ENCODE assay signal across 16 cellular contexts in the genomic region with DNA sequence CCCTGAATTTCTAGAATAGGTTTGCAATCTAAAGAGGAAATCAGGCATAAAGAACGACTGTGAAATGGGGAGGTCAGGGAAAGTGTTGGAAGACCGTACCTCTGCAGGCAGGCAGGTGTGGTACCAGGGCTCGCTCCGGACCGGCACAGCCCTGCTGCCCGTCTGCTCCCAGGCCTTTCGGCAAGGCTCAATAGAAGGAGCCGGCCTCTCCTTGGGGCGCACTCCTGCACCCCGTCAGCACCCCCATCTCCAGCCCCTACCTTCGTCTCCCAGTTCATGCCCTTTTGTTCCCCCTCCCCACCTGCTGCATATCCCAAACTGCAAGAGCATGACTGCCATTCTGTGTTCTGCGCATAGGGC.
DNase-seq lines count a peak whose midpoint lies in the region; ATAC-seq and TF ChIP-seq lines count a peak whose summit lies in the region.
"Had no signal": no experiment of that assay in that cellular context is flagged by ENCODE, and none has a peak within 500 bp of the region (broad histone marks: within the 10 kb centered on the region; RNA-seq: fewer than 3 reads in every experiment).

No MANE protein-coding gene starts in this region.

- no peak overlapping the region for H4K91ac ChIP-seq in H9 (ENCODE audit: insufficient read length, low read depth, low read length)

- H3K18ac ChIP-seq in H9 (ENCODE audit: insufficient read length, low read depth, low read length) = no peak overlapping the region

- H3K27ac Mint-ChIP-seq in H9 = no peak overlapping the region
- no peak overlapping the region for H3K27ac Mint-ChIP-seq in endodermal cell
- H3K27ac Mint-ChIP-seq in type B pancreatic cell = no peak overlapping the region
- H3K27ac Mint-ChIP-seq: CD14-positive monocyte; CD4-positive, alpha-beta memory T cell had no signal

- H3K4me1 ChIP-seq in H9 (ENCODE audit: insufficient read depth, low read length) (peaks cover 2% of the 10 kb centered on the region; the same call in 1 of the 2 replicates), endodermal cell (ENCODE audit: control insufficient read depth, insufficient read depth, low read length) (no peaks in the 10 kb centered on the region), smooth muscle cell (ENCODE audit: low read depth) (no peaks in the 10 kb centered on the region)
- H3K4me1 ChIP-seq: BLaER1 had no signal

- H2AK5ac ChIP-seq in H9 (ENCODE audit: insufficient read length, low read length) = no peak overlapping the region

- H3K56ac ChIP-seq in H9 (ENCODE audit: insufficient read length, low read depth, low read length) = no peak overlapping the region

- H3K79me1 ChIP-seq in H9 (ENCODE audit: insufficient read depth, low read depth, low read length, poor library complexity, severe bottlenecking) = no peaks in the 10 kb centered on the region

- H2BK15ac ChIP-seq in H9 (ENCODE audit: low read depth, low read length) = no peak overlapping the region

- H3K9ac ChIP-seq in H9 (ENCODE audit: extremely low read depth, insufficient read length, low read length) (no peak overlapping the region), endodermal cell (ENCODE audit: extremely low read depth, low read length, poor library complexity, severe bottlenecking) (no peak overlapping the region), smooth muscle cell (ENCODE audit: low read depth) (no peak overlapping the region)
- H3K9ac ChIP-seq: BLaER1 had no signal

- H3K36me3 ChIP-seq in endodermal cell (ENCODE audit: control insufficient read depth, insufficient read depth, low read length) (no peaks in the 10 kb centered on the region), smooth muscle cell (ENCODE audit: low read depth) (no peaks in the 10 kb centered on the region)
- H3K36me3 ChIP-seq: BLaER1 had no signal

- DNase-seq in H9 (peak; percentile 12), endodermal cell (peak; percentile 17), mesenteric fat pad (ENCODE audit: low spot score) (peak; percentile 8), type B pancreatic cell (ENCODE audit: extremely low spot score, unreplicated experiment) (peak; percentile 48), smooth muscle cell (lab: John Stamatoyannopoulos, UW; ENCODE audit: unreplicated experiment) (no peak)
- no peak for DNase-seq in stimulated activated CD8-positive, alpha-beta memory T cell treated with anti-CD3 and anti-CD28 coated beads, Interleukin-4, amount 100 ng/mL, for 48 hours
- DNase-seq: 8988T; Calu3; CD4-positive, alpha-beta memory T cell; DMS79 treated with DMSO at 0.1 percent for 48 hours; GF-D8; GOT3; H7 had no signal

- H4K20me1 ChIP-seq in H9 (ENCODE audit: control insufficient read depth, insufficient read depth, insufficient read length) = no peaks in the 10 kb centered on the region
- H4K20me1 ChIP-seq in smooth muscle cell (ENCODE audit: low read depth) = no peaks in the 10 kb centered on the region
- H4K20me1 ChIP-seq: BLaER1 had no signal

- H3K4me2 ChIP-seq in H9 (ENCODE audit: insufficient read depth, insufficient read length, low read length) (no peak overlapping the region), smooth muscle cell (no peak overlapping the region)
- H3K4me2 ChIP-seq: BLaER1 had no signal

- TF ChIP-seq CTCF in H9 (conservative IDR thresholded peaks at IDR 0.05) = no peak
- no peak for TF ChIP-seq CTCF in endodermal cell (conservative IDR thresholded peaks at IDR 0.05)
- TF ChIP-seq CTCF in type B pancreatic cell (conservative IDR thresholded peaks at IDR 0.05) = no peak
- no peak for TF ChIP-seq CTCF in smooth muscle cell (IDR thresholded peaks at IDR 0.05; ENCODE audit: borderline replicate concordance, insufficient read depth, poor library complexity, severe bottlenecking)

- H3K79me2 ChIP-seq in H9 (ENCODE audit: insufficient read depth, low read length) = no peaks in the 10 kb centered on the region
- no peaks in the 10 kb centered on the region for H3K79me2 ChIP-seq in smooth muscle cell (ENCODE audit: low read depth)

- H3K4me1 Mint-ChIP-seq in H9 (peaks cover 5% of the 10 kb centered on the region in 2 experiments; a peak in 2 of 4 replicates), endodermal cell (no peaks in the 10 kb centered on the region), type B pancreatic cell (ENCODE audit: unreplicated experiment) (no peaks in the 10 kb centered on the region)
- H3K4me1 Mint-ChIP-seq: CD14-positive monocyte; CD4-positive, alpha-beta memory T cell had no signal

- H4K8ac ChIP-seq in H9 (replicated peaks; ENCODE audit: insufficient read length, low read depth, low read length) = no peak overlapping the region

- WGBS in H9 (ENCODE audit: extremely low coverage, insufficient read length, low lambda C conversion rate) = no CpG with 5 or more reads among the region's 12 CpGs
- 96% methylated on average over 4 to 12 of the region's 12 CpGs for WGBS in endodermal cell (ENCODE audit: insufficient coverage in 1 of 2, insufficient read length in 1 of 2), 2 experiments
- WGBS in smooth muscle cell (ENCODE audit: low lambda C conversion rate) = 89% methylated on average over 12 of the region's 12 CpGs

- H4K5ac ChIP-seq in H9 (ENCODE audit: insufficient read length, low read depth, low read length) = no peak overlapping the region

- H3K14ac ChIP-seq in H9 (ENCODE audit: insufficient read depth, low read length) = no peak overlapping the region

- H2BK20ac ChIP-seq in H9 (ENCODE audit: low read depth, low read length, poor library complexity, severe bottlenecking) = no peak overlapping the region

- no peak for ATAC-seq in GM18505 (IDR thresholded peaks at IDR 0.05; ENCODE audit: unreplicated experiment)

- H3K36me3 Mint-ChIP-seq in H9 (ENCODE audit: insufficient read depth in 1 of 3, low read depth in 3 of 3) = peaks cover 0 to 5% (median 4%) of the 10 kb centered on the region in 3 experiments; a peak in 3 of 7 replicates
- H3K36me3 Mint-ChIP-seq in endodermal cell (ENCODE audit: low read depth) = no peaks in the 10 kb centered on the region
- no peaks in the 10 kb centered on the region for H3K36me3 Mint-ChIP-seq in type B pancreatic cell
- H3K36me3 Mint-ChIP-seq: CD14-positive monocyte; CD4-positive, alpha-beta memory T cell had no signal

- no peak overlapping the region for H2BK5ac ChIP-seq in H9 (ENCODE audit: insufficient read length, low read length)

- no peak overlapping the region for H2BK120ac ChIP-seq in H9 (ENCODE audit: low read depth, low read length, poor library complexity, severe bottlenecking)

- no peak overlapping the region for H3T11ph ChIP-seq in H9 (ENCODE audit: low read length)

- H3K4me3 ChIP-seq in endodermal cell (ENCODE audit: low read length) (no peak overlapping the region), smooth muscle cell (no peak overlapping the region)
- H3K4me3 ChIP-seq: BLaER1 had no signal

- no peak for TF ChIP-seq POLR2A in GM18505 (IDR thresholded peaks at IDR 0.05; ENCODE audit: borderline replicate concordance, extremely low read depth, insufficient read depth, insufficient read length)

- H3K9me3 ChIP-seq in H9 (ENCODE audit: control insufficient read depth, low read depth, low read length) (no peaks in the 10 kb centered on the region), endodermal cell (ENCODE audit: control insufficient read depth, low read length) (no peaks in the 10 kb centered on the region), smooth muscle cell (replicated peaks; ENCODE audit: low read depth) (no peaks in the 10 kb centered on the region)

- H3K27me3 Mint-ChIP-seq in H9 (ENCODE audit: low read depth) (peaks cover 42% of the 10 kb centered on the region), endodermal cell (ENCODE audit: insufficient read depth) (peaks cover 8% of the 10 kb centered on the region), type B pancreatic cell (peaks cover 30% of the 10 kb centered on the region)

- no peaks in the 10 kb centered on the region for H3F3A ChIP-seq in smooth muscle cell (ENCODE audit: low read depth)

- peaks cover 6% of the 10 kb centered on the region in 2 experiments; a peak in 4 of 5 replicates for H3K9me3 Mint-ChIP-seq in H9
- peaks cover 6% of the 10 kb centered on the region for H3K9me3 Mint-ChIP-seq in endodermal cell
- no peaks in the 10 kb centered on the region for H3K9me3 Mint-ChIP-seq in type B pancreatic cell

- H3K4me3 Mint-ChIP-seq in H9 (no peak overlapping the region), endodermal cell (no peak overlapping the region), type B pancreatic cell (no peak overlapping the region)
- H3K4me3 Mint-ChIP-seq: CD14-positive monocyte; CD4-positive, alpha-beta memory T cell had no signal

- H3K27me3 ChIP-seq in H9 (ENCODE audit: insufficient read depth, low read length) (no peaks in the 10 kb centered on the region), endodermal cell (ENCODE audit: control insufficient read depth, insufficient read depth, low read length, poor library complexity, severe bottlenecking) (no peaks in the 10 kb centered on the region), smooth muscle cell (ENCODE audit: low read depth) (peaks cover 8% of the 10 kb centered on the region)
- H3K27me3 ChIP-seq: BLaER1 had no signal

- H2AFZ ChIP-seq in H9 (ENCODE audit: low read length) = no peak overlapping the region
- no peak overlapping the region for H2AFZ ChIP-seq in smooth muscle cell (ENCODE audit: low read depth)

- H3K27ac ChIP-seq in H9 (ENCODE audit: insufficient read length, low read depth, low read length) (no peak overlapping the region), endodermal cell (ENCODE audit: low read depth, low read length) (no peak overlapping the region), smooth muscle cell (ENCODE audit: low read depth) (no peak overlapping the region)
- H3K27ac ChIP-seq: BLaER1 had no signal

- H2BK12ac ChIP-seq in H9 (ENCODE audit: insufficient read length, low read depth, low read length) = no peak overlapping the region

- H3K4ac ChIP-seq in H9 (ENCODE audit: low read depth, low read length) = no peak overlapping the region

- H3K23me2 ChIP-seq in H9 (ENCODE audit: insufficient read length, low read depth, low read length, poor library complexity, severe bottlenecking) = no peaks in the 10 kb centered on the region

- H3K23ac ChIP-seq in H9 (ENCODE audit: insufficient read length, low read depth, low read length) = no peak overlapping the region

Comparison
In these comparisons a context has a peak if more than half of its experiments do, and no peak if none do; other contexts are left out.
1. DNase-seq: peak in H9 (single experiment), endodermal cell (single experiment), mesenteric fat pad (single experiment) and type B pancreatic cell (single experiment); none in stimulated activated CD8-positive, alpha-beta memory T cell treated with anti-CD3 and anti-CD28 coated beads, Interleukin-4, amount 100 ng/mL, for 48 hours (single experiment) and smooth muscle cell (single experiment).